ENCODE assay signal across 1 cellular context in the genomic region with DNA sequence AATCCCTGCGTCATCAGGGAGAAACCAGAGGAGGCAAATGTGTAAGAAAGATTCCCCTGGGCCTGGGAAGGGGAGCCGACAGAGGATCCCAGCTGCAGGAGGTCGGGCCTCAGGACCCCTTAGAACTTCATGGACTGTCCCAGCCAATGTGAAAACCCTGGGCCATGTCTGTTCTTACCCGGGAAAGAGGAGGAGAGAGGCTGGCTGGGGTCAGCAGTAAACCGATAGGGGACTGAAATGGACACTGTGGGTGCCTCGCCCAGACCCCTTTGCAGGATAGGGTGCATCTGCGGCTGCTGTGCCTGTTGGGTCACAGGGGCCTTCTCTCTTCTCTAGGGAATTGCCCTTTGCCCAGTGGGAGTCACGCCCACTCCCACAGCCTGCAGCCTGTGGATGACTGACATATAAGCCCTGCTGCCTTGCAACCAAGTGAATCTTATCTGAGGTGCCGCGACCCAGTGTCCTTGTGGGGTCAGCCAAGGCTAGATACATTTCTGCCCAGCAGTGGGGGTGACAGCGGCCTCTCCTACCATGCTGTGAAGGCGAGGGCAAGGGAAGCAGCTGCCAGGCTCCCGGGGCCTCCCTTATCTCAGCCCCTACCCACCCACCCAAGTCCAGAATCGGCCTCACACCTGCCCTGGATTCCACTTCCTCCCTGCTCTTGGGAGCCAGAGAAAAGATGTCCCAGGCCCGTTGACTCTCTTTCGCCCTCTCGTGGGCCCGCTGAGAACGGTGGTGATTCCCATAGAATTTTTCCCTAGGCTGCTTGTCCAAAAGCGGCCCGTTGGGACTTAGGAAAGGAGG.
TF ChIP-seq lines count a peak whose summit lies in the region.

No MANE protein-coding gene starts in this region.

TF ChIP-seq in HepG2, 621 proteins besides CTCF, POLR2A, EP300 and RAD21 (continued from another document):
- TF ChIP-seq, protein P1, sequence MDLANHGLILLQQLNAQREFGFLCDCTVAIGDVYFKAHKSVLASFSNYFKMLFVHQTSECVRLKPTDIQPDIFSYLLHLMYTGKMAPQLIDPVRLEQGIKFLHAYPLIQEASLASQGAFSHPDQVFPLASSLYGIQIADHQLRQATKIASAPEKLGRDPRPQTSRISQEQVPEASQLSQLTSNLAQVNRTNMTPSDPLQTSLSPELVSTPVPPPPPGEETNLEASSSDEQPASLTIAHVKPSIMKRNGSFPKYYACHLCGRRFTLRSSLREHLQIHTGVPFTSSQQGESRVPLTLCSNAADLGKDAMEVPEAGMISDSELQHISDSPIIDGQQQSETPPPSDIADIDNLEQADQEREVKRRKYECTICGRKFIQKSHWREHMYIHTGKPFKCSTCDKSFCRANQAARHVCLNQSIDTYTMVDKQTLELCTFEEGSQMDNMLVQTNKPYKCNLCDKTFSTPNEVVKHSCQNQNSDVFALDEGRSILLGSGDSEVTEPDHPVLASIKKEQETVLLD (CRISPR knock-in tag; IDR thresholded peaks at IDR 0.05; ENCODE audit: low read depth) = no peak
- no peak for TF ChIP-seq MIER2 (CRISPR knock-in tag; IDR thresholded peaks at IDR 0.05)
- TF ChIP-seq, protein P2, sequence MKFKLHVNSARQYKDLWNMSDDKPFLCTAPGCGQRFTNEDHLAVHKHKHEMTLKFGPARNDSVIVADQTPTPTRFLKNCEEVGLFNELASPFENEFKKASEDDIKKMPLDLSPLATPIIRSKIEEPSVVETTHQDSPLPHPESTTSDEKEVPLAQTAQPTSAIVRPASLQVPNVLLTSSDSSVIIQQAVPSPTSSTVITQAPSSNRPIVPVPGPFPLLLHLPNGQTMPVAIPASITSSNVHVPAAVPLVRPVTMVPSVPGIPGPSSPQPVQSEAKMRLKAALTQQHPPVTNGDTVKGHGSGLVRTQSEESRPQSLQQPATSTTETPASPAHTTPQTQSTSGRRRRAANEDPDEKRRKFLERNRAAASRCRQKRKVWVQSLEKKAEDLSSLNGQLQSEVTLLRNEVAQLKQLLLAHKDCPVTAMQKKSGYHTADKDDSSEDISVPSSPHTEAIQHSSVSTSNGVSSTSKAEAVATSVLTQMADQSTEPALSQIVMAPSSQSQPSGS (CRISPR knock-in tag; IDR thresholded peaks at IDR 0.05) = no peak
- TF ChIP-seq CC2D1A (CRISPR knock-in tag; IDR thresholded peaks at IDR 0.05) = no peak
- no peak for TF ChIP-seq RARG (CRISPR knock-in tag; IDR thresholded peaks at IDR 0.05; ENCODE audit: low read depth)
- TF ChIP-seq NFATC3 (CRISPR knock-in tag; IDR thresholded peaks at IDR 0.05) = no peak
- TF ChIP-seq POGZ (CRISPR knock-in tag; IDR thresholded peaks at IDR 0.05) = peak; percentile 33; the same call in 1 of the 2 replicates
- TF ChIP-seq, protein P3, sequence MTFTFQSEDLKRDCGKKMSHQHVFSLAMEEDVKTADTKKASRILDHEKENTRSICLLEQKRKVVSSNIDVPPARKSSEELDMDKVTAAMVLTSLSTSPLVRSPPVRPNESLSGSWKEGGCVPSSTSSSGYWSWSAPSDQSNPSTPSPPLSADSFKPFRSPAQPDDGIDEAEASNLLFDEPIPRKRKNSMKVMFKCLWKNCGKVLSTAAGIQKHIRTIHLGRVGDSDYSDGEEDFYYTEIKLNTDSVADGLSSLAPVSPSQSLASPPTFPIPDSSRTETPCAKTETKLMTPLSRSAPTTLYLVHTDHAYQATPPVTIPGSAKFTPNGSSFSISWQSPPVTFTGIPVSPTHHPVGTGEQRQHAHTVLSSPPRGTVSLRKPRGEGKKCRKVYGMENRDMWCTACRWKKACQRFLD (CRISPR knock-in tag; IDR thresholded peaks at IDR 0.05; ENCODE audit: borderline replicate concordance) = 0 out of 2 replicates have a peak, but pooled peaks have one; percentile 40
- TF ChIP-seq ZBTB20 (CRISPR knock-in tag; IDR thresholded peaks at IDR 0.05; ENCODE audit: borderline replicate concordance, low read depth) = no peak
- 0 out of 2 replicates have a peak, but pooled peaks have one; percentile 5 for TF ChIP-seq KLF9 (CRISPR knock-in tag; IDR thresholded peaks at IDR 0.05; ENCODE audit: low read depth)
